In genomic region chr9:81689343-81690175, GRCh38 we compare ENCODE assay signal across 8 cellular contexts. TPM values are rescaled to one million over a fixed set of nuclear protein-coding genes. Genes with fewer than 3 reads are reported as not detected.
DNase-seq lines count a peak whose midpoint lies in the region; ATAC-seq lines count a peak whose summit lies in the region.

Gene TLE1, minus strand, starts transcription at chr9:81689547. Its CDS starts 1,307 bp downstream, at chr9:81688240.

- H4K8ac ChIP-seq in neuronal stem cell (ENCODE audit: low read depth, low read length) = no peak within 1 kb of the TSS

- H4K91ac ChIP-seq in neuronal stem cell (ENCODE audit: low read depth, low read length, poor library complexity) = no peak within 1 kb of the TSS

- WGBS in neuronal stem cell (ENCODE audit: extremely low coverage in 2 of 2, insufficient read length in 2 of 2, insufficient replicate concordance in 1 of 2), 2 donors = no CpG with 5 or more reads among the region's 95 CpGs

- no peak within 1 kb of the TSS for H2AK5ac ChIP-seq in neuronal stem cell (ENCODE audit: low read depth, low read length)

- H3K79me1 ChIP-seq in neuronal stem cell (ENCODE audit: low read depth, low read length) = peaks cover 3% of the 10 kb centered on the region

- peak within 1 kb of the TSS; percentile 91 for H3K4me2 ChIP-seq in neuronal stem cell (ENCODE audit: insufficient read depth, low read length, poor library complexity, severe bottlenecking)

- peak within 1 kb of the TSS; percentile 78 to 94 for H3K4me3 ChIP-seq in neuronal stem cell (ENCODE audit: low read length in 2 of 2)

- H2BK12ac ChIP-seq in neuronal stem cell (ENCODE audit: low read length) = peak within 1 kb of the TSS; percentile 58

- peak within 1 kb of the TSS; percentile 91 for H3K9ac ChIP-seq in neuronal stem cell (ENCODE audit: low read depth, low read length, poor library complexity)

- peak within 1 kb of the TSS; percentile 97 for H3K18ac ChIP-seq in neuronal stem cell (ENCODE audit: low read length)

- H3K4ac ChIP-seq in neuronal stem cell (ENCODE audit: low read length) = no peak within 1 kb of the TSS

- ATAC-seq in activated naive CD4-positive, alpha-beta T cell treated with anti-CD3 and anti-CD28 coated beads, Interleukin-2, amount 50 U/mL, for 72 hours = peak; percentile 81 to 89

- peak within 1 kb of the TSS; percentile 50 for H3K27ac ChIP-seq in neuronal stem cell (replicated peaks; ENCODE audit: low read length)

- H3K9me3 Mint-ChIP-seq in activated naive CD4-positive, alpha-beta T cell treated with anti-CD3 and anti-CD28 coated beads, Interleukin-2, amount 50 U/mL, for 72 hours = no peaks in the 10 kb centered on the region

- peaks cover 0 to 6% of the 10 kb centered on the region in 2 donors for H3K9me3 ChIP-seq in neuronal stem cell (replicated peaks in 1 of 2; ENCODE audit: control insufficient read depth in 2 of 2, insufficient read depth in 1 of 2, low read depth in 1 of 2, low read length in 2 of 2)

- H2BK120ac ChIP-seq in neuronal stem cell (ENCODE audit: low read depth, low read length) = no peak within 1 kb of the TSS

- H3K36me3 Mint-ChIP-seq in activated naive CD4-positive, alpha-beta T cell treated with anti-CD3 and anti-CD28 coated beads, Interleukin-2, amount 50 U/mL, for 72 hours = peaks cover 0 to 10% of the 10 kb centered on the region in 2 donors

- peak within 1 kb of the TSS; percentile 89 for H3K23ac ChIP-seq in neuronal stem cell (ENCODE audit: low read depth, low read length, poor library complexity)

- peak; percentile 99 for DNase-seq in DMS53 (lab: John Stamatoyannopoulos, UW)
- peak; percentile 99 for DNase-seq in H4 (ENCODE audit: low spot score)
- DNase-seq in LoVo (ENCODE audit: low spot score) = peak; percentile 97
- DNase-seq in SIG-M5 treated with dmso at 0.1 percent for 504 hours (lab: John Stamatoyannopoulos, UW; ENCODE audit: unreplicated experiment) = peak; percentile 96
- DNase-seq in activated naive CD4-positive, alpha-beta T cell treated with anti-CD3 and anti-CD28 coated beads, Interleukin-2, amount 50 U/mL, for 72 hours (ENCODE audit: low spot score in 2 of 2) = peak; percentile 77 to 79
- peak; percentile 93 for DNase-seq in germinal center (ENCODE audit: low spot score)
- peak; percentile 100 for DNase-seq in neuronal stem cell (ENCODE audit: low spot score)
- peak; percentile 99 for DNase-seq in stromal cell of bone marrow (ENCODE audit: low read depth)

- peaks cover 11 to 20% of the 10 kb centered on the region in 2 donors for H3K4me1 ChIP-seq in neuronal stem cell (ENCODE audit: control insufficient read depth in 2 of 2, insufficient read depth in 1 of 2, low read depth in 1 of 2, low read length in 2 of 2)

- peaks cover 0 to 21% of the 10 kb centered on the region in 2 donors for H3K36me3 ChIP-seq in neuronal stem cell (replicated peaks in 1 of 2; ENCODE audit: control insufficient read depth in 2 of 2, insufficient read depth in 2 of 2, low read length in 2 of 2)

- peak within 1 kb of the TSS in 1 of 2 donors; percentile 86 for H3K27ac Mint-ChIP-seq in activated naive CD4-positive, alpha-beta T cell treated with anti-CD3 and anti-CD28 coated beads, Interleukin-2, amount 50 U/mL, for 72 hours

- peak within 1 kb of the TSS; percentile 84 for H2AFZ ChIP-seq in neuronal stem cell (ENCODE audit: low read length)

- H2BK15ac ChIP-seq in neuronal stem cell (ENCODE audit: low read length) = peak within 1 kb of the TSS; percentile 92

- peak within 1 kb of the TSS; percentile 47 for H3K14ac ChIP-seq in neuronal stem cell (ENCODE audit: low read length)

- peak within 1 kb of the TSS; percentile 90 for H2BK5ac ChIP-seq in neuronal stem cell (ENCODE audit: low read length)

- peaks cover 0 to 32% (median 5%) of the 10 kb centered on the region in 3 experiments for H3K27me3 ChIP-seq in neuronal stem cell (ENCODE audit: control insufficient read depth in 3 of 3, insufficient read depth in 3 of 3, low read depth in 1 of 3, low read length in 3 of 3)

RNA-seq across cellular contexts. Expression of gene TLE1, which starts in this region (rescaled TPM):
- 6.2 and 8.7 TPM in 2 replicates for total RNA-seq in H4 (2014; rRNA removed; shearing (Covaris generic))
- under 1 TPM; 0.20 to 0.33 TPM for total RNA-seq in activated naive CD4-positive, alpha-beta T cell treated with anti-CD3 and anti-CD28 coated beads, Interleukin-2, amount 50 U/mL, for 72 hours
- 24.3 TPM for polyA plus RNA-seq in neuronal stem cell (2013, experiment 1 of 2)
- 24.4 TPM for polyA plus RNA-seq in neuronal stem cell (2013, experiment 2 of 2)

Comparison
In these comparisons a context has a peak if more than half of its experiments do, and no peak if none do; other contexts are left out.
1. Peak in every context shown above with its lines: DNase-seq, ATAC-seq, H3K4me3 ChIP-seq and H3K27ac ChIP-seq.
2. Peak in DNase-seq and ATAC-seq in activated naive CD4-positive, alpha-beta T cell treated with anti-CD3 and anti-CD28 coated beads, Interleukin-2, amount 50 U/mL, for 72 hours; RNA of the gene not detected or under 1 TPM.